ENCODE assay signal across 8 cellular contexts in genomic region chr20:49381558-49382493, GRCh38.
DNase-seq lines count a peak whose midpoint lies in the region; ATAC-seq and TF ChIP-seq lines count a peak whose summit lies in the region.

No MANE protein-coding gene starts in this region.

- peak; percentile 47 for DNase-seq in HS-5 (ENCODE audit: low read depth)
- peak; percentile 87 for DNase-seq in Right ventricle myocardium superior
- DNase-seq in smooth muscle cell of the brain vasculature (ENCODE audit: low read depth, low spot score), result peak; percentile 88
- no peak for DNase-seq in activated gamma-delta T cell (lab: John Stamatoyannopoulos, UW)
- no peak for DNase-seq in amniotic stem cell (lab: John Stamatoyannopoulos, UW)
- no peak for DNase-seq in activated CD4-positive, alpha-beta T cell treated with anti-CD3 and anti-CD28 coated beads, Interleukin-2, amount 50 U/mL, for 1 hour

- ATAC-seq in SK-N-SH treated with all-trans-retinoic acid at 6 μM for 48 hours, result peak; percentile 65
- peak; percentile 94 for ATAC-seq in Right ventricle myocardium superior (ENCODE audit: poor library complexity)
- ATAC-seq in HG03378 (IDR thresholded peaks at IDR 0.05; ENCODE audit: unreplicated experiment), result no peak

- intact Hi-C loops in Right ventricle myocardium superior (cut with DNase I), result loop anchor here (10.0 kb wide), 1 partner anchor 103 kb away; the partner anchor contains the start of gene KCNB1

TF ChIP-seq in SK-N-SH treated with all-trans-retinoic acid at 6 μM for 48 hours, 23 proteins besides CTCF, POLR2A, EP300 and RAD21:
- TF ChIP-seq TCF4 (CRISPR knock-in tag; IDR thresholded peaks at IDR 0.05; ENCODE audit: borderline replicate concordance) (peak; percentile 55; the same call in 1 of the 2 replicates), ZNF565 (CRISPR knock-in tag; conservative IDR thresholded peaks at IDR 0.05; ENCODE audit: low read depth) (no peak)
TF ChIP-seq in SK-N-SH treated with all-trans-retinoic acid at 6 μM for 48 hours: peak in this region for 1.

Comparison
In these comparisons a context has a peak if more than half of its experiments do, and no peak if none do; other contexts are left out.
1. DNase-seq: peak in HS-5 (single experiment), Right ventricle myocardium superior (single experiment) and smooth muscle cell of the brain vasculature (single experiment); none in activated gamma-delta T cell (single experiment), amniotic stem cell (single experiment) and activated CD4-positive, alpha-beta T cell treated with anti-CD3 and anti-CD28 coated beads, Interleukin-2, amount 50 U/mL, for 1 hour (single experiment).